Comparison of ENCODE assay signal across 19 cellular contexts in the genomic region with DNA sequence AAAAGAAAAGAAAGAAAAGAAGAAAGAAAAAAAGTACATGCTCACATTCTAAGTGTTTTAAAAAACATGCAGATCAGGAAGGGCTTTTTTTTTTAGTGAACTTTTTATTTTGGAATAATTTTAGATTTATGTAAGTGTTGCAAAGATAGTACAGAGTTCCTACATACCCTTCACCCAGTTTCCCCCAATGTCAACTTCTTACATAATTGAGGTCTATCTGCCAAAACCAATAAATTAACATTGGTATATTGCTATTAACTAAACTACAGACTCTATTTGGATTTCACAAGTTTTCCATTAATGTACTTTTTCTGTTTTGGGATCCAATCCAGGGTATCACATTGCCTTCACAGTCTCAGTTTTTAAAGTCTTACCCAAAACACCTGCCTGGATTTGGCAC.
DNase-seq lines count a peak whose midpoint lies in the region; ATAC-seq lines count a peak whose summit lies in the region.
"Had no signal": no experiment of that assay in that cellular context is flagged by ENCODE, and none has a peak within 500 bp of the region (broad histone marks: within the 10 kb centered on the region; RNA-seq: fewer than 3 reads in every experiment).

No MANE protein-coding gene starts in this region.

- H3K4me3 ChIP-seq in right cardiac atrium (ENCODE audit: low read length) = no peak overlapping the region
- H3K4me3 ChIP-seq: A549; BLaER1 treated with 17β-estradiol and CSF1 and Interleukin-3, amounts not matched to agents 10 nM and 100 nM had no signal

- CTCF ChIA-PET in activated naive CD4-positive, alpha-beta T cell treated with anti-CD3 and anti-CD28 coated beads for 36 hours (lab: Charles Lee) = interaction anchor here (0.6 to 3.8 kb wide), 4 partner anchors 12 to 153 kb away, joined by 3 to 17 read pairs (median 4); no protein-coding TSS in a partner anchor

- H3K9me3 ChIP-seq in T-helper 17 cell (ENCODE audit: control insufficient read depth, low read length, poor library complexity, severe bottlenecking) (no peaks in the 10 kb centered on the region), right cardiac atrium (ENCODE audit: control insufficient read depth, low read length) (no peaks in the 10 kb centered on the region)
- H3K9me3 ChIP-seq: A549; BLaER1 treated with 17β-estradiol and CSF1 and Interleukin-3, amounts not matched to agents 10 nM and 100 nM; Caco-2 had no signal

- no peak for DNase-seq in activated naive CD4-positive, alpha-beta T cell treated with anti-CD3 and anti-CD28 coated beads for 36 hours
- DNase-seq in stimulated activated naive CD8-positive, alpha-beta T cell treated with anti-CD3 and anti-CD28 coated beads, Interleukin-15, amount 100 ng/mL, for 72 hours = no peak
- DNase-seq in T-helper 17 cell (no peak), right cardiac atrium (no peak), NCI-H82 (lab: John Stamatoyannopoulos, UW) (no peak)
- DNase-seq: AML-193; Caco-2; Calu3; CD4-positive, alpha-beta T cell; CD8-positive, alpha-beta T cell; DMS79 treated with DMSO at 0.1 percent for 48 hours; GF-D8 had no signal

- no peaks in the 10 kb centered on the region for H3K27me3 Mint-ChIP-seq in activated naive CD4-positive, alpha-beta T cell treated with anti-CD3 and anti-CD28 coated beads, Interleukin-2, amount 50 U/mL, for 24 hours
- no peaks in the 10 kb centered on the region for H3K27me3 Mint-ChIP-seq in activated naive CD4-positive, alpha-beta T cell treated with anti-CD3 and anti-CD28 coated beads for 36 hours (ENCODE audit: low read depth)
- no peaks in the 10 kb centered on the region for H3K27me3 Mint-ChIP-seq in stimulated activated naive CD8-positive, alpha-beta T cell treated with anti-CD3 and anti-CD28 coated beads, Interleukin-15, Interleukin-2, amounts not matched to agents 100 ng/mL and 50 ng/mL, for 24 hours
- no peaks in the 10 kb centered on the region for H3K27me3 Mint-ChIP-seq in stimulated activated naive CD8-positive, alpha-beta T cell treated with anti-CD3 and anti-CD28 coated beads, Interleukin-15, amount 100 ng/mL, for 72 hours
- H3K27me3 Mint-ChIP-seq in T-helper 17 cell = no peaks in the 10 kb centered on the region
- H3K27me3 Mint-ChIP-seq: B cell; CD4-positive, alpha-beta T cell had no signal

- H3K27ac ChIP-seq in right cardiac atrium (ENCODE audit: low read length) = no peak overlapping the region
- H3K27ac ChIP-seq: 22Rv1; A549; BLaER1 treated with 17β-estradiol and CSF1 and Interleukin-3, amounts not matched to agents 10 nM and 100 nM; C4-2B had no signal

- ATAC-seq in stimulated activated naive CD8-positive, alpha-beta T cell treated with anti-CD3 and anti-CD28 coated beads, Interleukin-15, amount 100 ng/mL, for 72 hours = no peak
- ATAC-seq in T-helper 17 cell (no peak), right cardiac atrium (no peak)
- ATAC-seq: A549; CD8-positive, alpha-beta T cell had no signal

- H3K27ac Mint-ChIP-seq in activated naive CD4-positive, alpha-beta T cell treated with anti-CD3 and anti-CD28 coated beads, Interleukin-2, amount 50 U/mL, for 24 hours = peak overlapping the region; percentile 23
- no peak overlapping the region for H3K27ac Mint-ChIP-seq in activated naive CD4-positive, alpha-beta T cell treated with anti-CD3 and anti-CD28 coated beads for 36 hours
- H3K27ac Mint-ChIP-seq in stimulated activated naive CD8-positive, alpha-beta T cell treated with anti-CD3 and anti-CD28 coated beads, Interleukin-15, Interleukin-2, amounts not matched to agents 100 ng/mL and 50 ng/mL, for 24 hours = peak overlapping the region; percentile 33
- H3K27ac Mint-ChIP-seq in stimulated activated naive CD8-positive, alpha-beta T cell treated with anti-CD3 and anti-CD28 coated beads, Interleukin-15, amount 100 ng/mL, for 72 hours = no peak overlapping the region
- peak overlapping the region; percentile 72 for H3K27ac Mint-ChIP-seq in T-helper 17 cell
- H3K27ac Mint-ChIP-seq: B cell; CD4-positive, alpha-beta T cell; CD8-positive, alpha-beta T cell had no signal

- peaks cover 12% of the 10 kb centered on the region for H3K36me3 Mint-ChIP-seq in activated naive CD4-positive, alpha-beta T cell treated with anti-CD3 and anti-CD28 coated beads, Interleukin-2, amount 50 U/mL, for 24 hours
- peaks cover 12% of the 10 kb centered on the region for H3K36me3 Mint-ChIP-seq in activated naive CD4-positive, alpha-beta T cell treated with anti-CD3 and anti-CD28 coated beads for 36 hours (ENCODE audit: low read depth)
- H3K36me3 Mint-ChIP-seq in stimulated activated naive CD8-positive, alpha-beta T cell treated with anti-CD3 and anti-CD28 coated beads, Interleukin-15, Interleukin-2, amounts not matched to agents 100 ng/mL and 50 ng/mL, for 24 hours (ENCODE audit: low read depth) = peaks cover 32% of the 10 kb centered on the region
- peaks cover 3% of the 10 kb centered on the region for H3K36me3 Mint-ChIP-seq in T-helper 17 cell (ENCODE audit: low read depth)

- H3K4me3 Mint-ChIP-seq in activated naive CD4-positive, alpha-beta T cell treated with anti-CD3 and anti-CD28 coated beads, Interleukin-2, amount 50 U/mL, for 24 hours = no peak overlapping the region
- H3K4me3 Mint-ChIP-seq in activated naive CD4-positive, alpha-beta T cell treated with anti-CD3 and anti-CD28 coated beads for 36 hours = no peak overlapping the region
- H3K4me3 Mint-ChIP-seq in stimulated activated naive CD8-positive, alpha-beta T cell treated with anti-CD3 and anti-CD28 coated beads, Interleukin-15, Interleukin-2, amounts not matched to agents 100 ng/mL and 50 ng/mL, for 24 hours = no peak overlapping the region
- H3K4me3 Mint-ChIP-seq in stimulated activated naive CD8-positive, alpha-beta T cell treated with anti-CD3 and anti-CD28 coated beads, Interleukin-15, amount 100 ng/mL, for 72 hours = no peak overlapping the region
- no peak overlapping the region for H3K4me3 Mint-ChIP-seq in T-helper 17 cell
- H3K4me3 Mint-ChIP-seq: B cell; CD4-positive, alpha-beta T cell; CD8-positive, alpha-beta T cell had no signal

- H3K4me1 ChIP-seq in right cardiac atrium (ENCODE audit: control insufficient read depth, insufficient read depth, low read length) = no peaks in the 10 kb centered on the region
- H3K4me1 ChIP-seq: A549; BLaER1 treated with 17β-estradiol and CSF1 and Interleukin-3, amounts not matched to agents 10 nM and 100 nM; Caco-2 had no signal

- H3K27me3 ChIP-seq in right cardiac atrium (ENCODE audit: control insufficient read depth, insufficient read depth) = no peaks in the 10 kb centered on the region

- no peaks in the 10 kb centered on the region for H3K9me3 Mint-ChIP-seq in activated naive CD4-positive, alpha-beta T cell treated with anti-CD3 and anti-CD28 coated beads, Interleukin-2, amount 50 U/mL, for 24 hours
- H3K9me3 Mint-ChIP-seq in activated naive CD4-positive, alpha-beta T cell treated with anti-CD3 and anti-CD28 coated beads for 36 hours = peaks cover 2% of the 10 kb centered on the region
- H3K9me3 Mint-ChIP-seq in stimulated activated naive CD8-positive, alpha-beta T cell treated with anti-CD3 and anti-CD28 coated beads, Interleukin-15, Interleukin-2, amounts not matched to agents 100 ng/mL and 50 ng/mL, for 24 hours = no peaks in the 10 kb centered on the region
- no peaks in the 10 kb centered on the region for H3K9me3 Mint-ChIP-seq in stimulated activated naive CD8-positive, alpha-beta T cell treated with anti-CD3 and anti-CD28 coated beads, Interleukin-15, amount 100 ng/mL, for 72 hours
- H3K9me3 Mint-ChIP-seq: CD4-positive, alpha-beta T cell; CD8-positive, alpha-beta T cell had no signal

- intact Hi-C loops in activated naive CD4-positive, alpha-beta T cell treated with anti-CD3 and anti-CD28 coated beads for 36 hours (cut with micrococcal nuclease) = no loop called here
- intact Hi-C loops in right cardiac atrium (cut with DNase I) = no loop called here

- H3K4me1 Mint-ChIP-seq in activated naive CD4-positive, alpha-beta T cell treated with anti-CD3 and anti-CD28 coated beads, Interleukin-2, amount 50 U/mL, for 24 hours = peaks cover 24% of the 10 kb centered on the region
- H3K4me1 Mint-ChIP-seq in activated naive CD4-positive, alpha-beta T cell treated with anti-CD3 and anti-CD28 coated beads for 36 hours (ENCODE audit: low read depth) = peaks cover 7% of the 10 kb centered on the region
- peaks cover 5% of the 10 kb centered on the region for H3K4me1 Mint-ChIP-seq in stimulated activated naive CD8-positive, alpha-beta T cell treated with anti-CD3 and anti-CD28 coated beads, Interleukin-15, Interleukin-2, amounts not matched to agents 100 ng/mL and 50 ng/mL, for 24 hours (ENCODE audit: low read depth)
- peaks cover 8% of the 10 kb centered on the region for H3K4me1 Mint-ChIP-seq in stimulated activated naive CD8-positive, alpha-beta T cell treated with anti-CD3 and anti-CD28 coated beads, Interleukin-15, amount 100 ng/mL, for 72 hours
- H3K4me1 Mint-ChIP-seq in T-helper 17 cell = peaks cover 4% of the 10 kb centered on the region

Comparison
In these comparisons a context has a peak if more than half of its experiments do, and no peak if none do; other contexts are left out.
1. H3K27ac Mint-ChIP-seq: peak in activated naive CD4-positive, alpha-beta T cell treated with anti-CD3 and anti-CD28 coated beads, Interleukin-2, amount 50 U/mL, for 24 hours (single experiment), stimulated activated naive CD8-positive, alpha-beta T cell treated with anti-CD3 and anti-CD28 coated beads, Interleukin-15, Interleukin-2, amounts not matched to agents 100 ng/mL and 50 ng/mL, for 24 hours (single experiment) and T-helper 17 cell (single experiment); none in activated naive CD4-positive, alpha-beta T cell treated with anti-CD3 and anti-CD28 coated beads for 36 hours (single experiment) and stimulated activated naive CD8-positive, alpha-beta T cell treated with anti-CD3 and anti-CD28 coated beads, Interleukin-15, amount 100 ng/mL, for 72 hours (0 of 2).